ENCODE assay signal across 26 cellular contexts in genomic region chr2:135909976-135910375, GRCh38.
A peak's percentile ranks its signal among the peaks of the same experiment; 100 is the strongest.
DNase-seq lines count a peak whose midpoint lies in the region; ATAC-seq and TF ChIP-seq lines count a peak whose summit lies in the region.
"Had no signal": no experiment of that assay in that cellular context is flagged by ENCODE, and none has a peak within 500 bp of the region (broad histone marks: within the 10 kb centered on the region; RNA-seq: fewer than 3 reads in every experiment).

No MANE protein-coding gene starts in this region.

- TF ChIP-seq CTCF in AG09319 (IDR thresholded peaks at IDR 0.05; ENCODE audit: low read depth, low read length) = no peak

- DNase-seq in AG09319 (ENCODE audit: extremely low read depth, low read depth) (peak; percentile 2), GM03348 (ENCODE audit: low spot score) (peak; percentile 18), adipocyte (ENCODE audit: low read depth) (peak; percentile 83), fibroblast of peridontal ligament (ENCODE audit: extremely low read depth) (peak; percentile 68), NCI-H2227 treated with DMSO at 0.1 percent for 48 hours (lab: John Stamatoyannopoulos, UW) (no peak), NAMALWA (ENCODE audit: low spot score) (no peak), kidney glomerular epithelial cell (lab: John Stamatoyannopoulos, UW) (no peak)
- DNase-seq: activated CD4-positive, alpha-beta T cell treated with anti-CD3 and anti-CD28 coated beads, Interleukin-2, amount 10 ng/mL, durations not matched to agents 7 days and 5 days; activated CD8-positive, alpha-beta memory T cell treated with anti-CD3 and anti-CD28 coated beads, Interleukin-2, amount 50 U/mL, for 4 hours; AML-193; aorta; CD8-positive, alpha-beta T cell; central memory CD4-positive, alpha-beta T cell; GDM1; hippocampal formation; immature natural killer cell; left lung; naive thymus-derived CD4-positive, alpha-beta T cell; NCI-H187 treated with DMSO at 0.1 percent for 48 hours; NCI-H526 treated with DMSO at 0.1 percent for 48 hours; occipital lobe; Peyer's patch had no signal

- H3K9ac ChIP-seq in adipocyte (ENCODE audit: low read length) = no peak overlapping the region

- H3K9me3 ChIP-seq in adipocyte (ENCODE audit: control insufficient read depth, low read length) = no peaks in the 10 kb centered on the region
- H3K9me3 ChIP-seq: gastroesophageal sphincter, left lung, Peyer's patch had no signal

- H3K4me3 ChIP-seq in adipocyte (ENCODE audit: low read length) = no peak overlapping the region
- H3K4me3 ChIP-seq: gastroesophageal sphincter, GM23338, left lung, Peyer's patch, skin epidermis had no signal

- no peaks in the 10 kb centered on the region for H3K27me3 ChIP-seq in adipocyte (replicated peaks; ENCODE audit: control insufficient read depth, insufficient read depth, low read length)
- H3K27me3 ChIP-seq: gastroesophageal sphincter, left lung, Peyer's patch had no signal

- peaks cover 68% of the 10 kb centered on the region for H3K36me3 ChIP-seq in adipocyte (ENCODE audit: control insufficient read depth, insufficient read depth, low read length, severe bottlenecking)

- ATAC-seq in HG02870 (IDR thresholded peaks at IDR 0.05; ENCODE audit: unreplicated experiment) = no peak
- ATAC-seq: CD8-positive, alpha-beta T cell; gastroesophageal sphincter; GM23338; left lung; naive thymus-derived CD4-positive, alpha-beta T cell had no signal

- H3K4me1 ChIP-seq in adipocyte (ENCODE audit: control insufficient read depth, insufficient read depth, low read length) = no peaks in the 10 kb centered on the region
- H3K4me1 ChIP-seq: gastroesophageal sphincter, left lung, Peyer's patch had no signal

Comparison
In these comparisons a context has a peak if more than half of its experiments do, and no peak if none do; other contexts are left out.
1. DNase-seq: peak in AG09319 (single experiment), GM03348 (single experiment), adipocyte (single experiment) and fibroblast of peridontal ligament (single experiment); none in NCI-H2227 treated with DMSO at 0.1 percent for 48 hours (single experiment), NAMALWA (single experiment) and kidney glomerular epithelial cell (single experiment).